1 cellular context compared by ENCODE assay signal in genomic region chr16:84815446-84815845, GRCh38.
TF ChIP-seq lines count a peak whose summit lies in the region.

No MANE protein-coding gene starts in this region.

TF ChIP-seq in IMR-90, 13 proteins besides CTCF, POLR2A, EP300 and RAD21 (continued from another document):
- TF ChIP-seq RFX5 (IDR thresholded peaks at IDR 0.05; ENCODE audit: low read depth, low read length) (no peak), FOS (IDR thresholded peaks at IDR 0.05; ENCODE audit: low read depth, low read length) (no peak)
